32 cellular contexts compared by ENCODE assay signal in genomic region chr11:13000116-13000515, GRCh38. TPM values are rescaled to one million over a fixed set of nuclear protein-coding genes. Genes with fewer than 3 reads are reported as not detected.
"Had no signal": no experiment of that assay in that cellular context is flagged by ENCODE, and none has a peak within 500 bp of the region (broad histone marks: within the 10 kb centered on the region; RNA-seq: fewer than 3 reads in every experiment).

No MANE protein-coding gene starts in this region.

- H3K9me3 ChIP-seq: body of pancreas, esophagus squamous epithelium, gastroesophageal sphincter had no signal

- H3K36me3 ChIP-seq: esophagus squamous epithelium, gastroesophageal sphincter, heart right ventricle had no signal

- H3K4me1 Mint-ChIP-seq: activated T-helper 17 cell treated with anti-CD3 and anti-CD28 coated beads, Interleukin-2, amount 50 U/mL, for 72 hours had no signal

- H3K4me1 ChIP-seq: gastroesophageal sphincter, heart right ventricle had no signal

- ATAC-seq: activated CD8-positive, alpha-beta T cell treated with anti-CD3 and anti-CD28 coated beads for 36 hours; activated T-cell treated with anti-CD3 and anti-CD28 coated beads, Interleukin-2, amount 50 U/mL, for 4 hours; activated T-helper 17 cell treated with anti-CD3 and anti-CD28 coated beads, Interleukin-2, amount 50 U/mL, for 72 hours; body of pancreas; effector memory CD8-positive, alpha-beta T cell; heart right ventricle; WTC11 had no signal

- H3K27ac Mint-ChIP-seq: activated CD8-positive, alpha-beta T cell treated with anti-CD3 and anti-CD28 coated beads for 36 hours; activated naive CD8-positive, alpha-beta T cell; activated T-helper 17 cell treated with anti-CD3 and anti-CD28 coated beads, Interleukin-2, amount 50 U/mL, for 72 hours; effector memory CD8-positive, alpha-beta T cell; WTC11 had no signal

- FAIRE-seq: colon had no signal

- H3K27ac ChIP-seq: body of pancreas, gastroesophageal sphincter, heart right ventricle had no signal

- H3K9me3 Mint-ChIP-seq: activated CD8-positive, alpha-beta T cell treated with anti-CD3 and anti-CD28 coated beads for 36 hours; activated T-cell treated with anti-CD3 and anti-CD28 coated beads, Interleukin-2, amount 50 U/mL, for 4 hours; activated T-helper 17 cell treated with anti-CD3 and anti-CD28 coated beads, Interleukin-2, amount 50 U/mL, for 72 hours; effector memory CD8-positive, alpha-beta T cell had no signal

- H3K36me3 Mint-ChIP-seq: activated naive CD8-positive, alpha-beta T cell had no signal

- DNase-seq: activated CD4-positive, alpha-beta T cell treated with anti-CD3 and anti-CD28 coated beads for 48 hours; activated CD4-positive, alpha-beta T cell treated with anti-CD3 and anti-CD28 coated beads, Interleukin-2, amount 50 U/mL, for 1 hour; activated CD4-positive, alpha-beta T cell treated with anti-CD3 and anti-CD28 coated beads, Interleukin-2, amount 50 U/mL, for 48 hours; activated CD8-positive, alpha-beta memory T cell treated with anti-CD3 and anti-CD28 coated beads for 24 hours; activated CD8-positive, alpha-beta T cell treated with anti-CD3 and anti-CD28 coated beads for 36 hours; activated effector memory CD4-positive, alpha-beta T cell treated with Interleukin-2 at 50 U/mL for 16 hours; activated gamma-delta T cell treated with Interleukin-2 at 50 U/mL for 16 hours; activated naive CD4-positive, alpha-beta T cell treated with anti-CD3 and anti-CD28 coated beads, Interleukin-2, amount 50 U/mL, for 16 hours; activated naive CD4-positive, alpha-beta T cell treated with Interleukin-2 at 50 U/mL for 16 hours; activated T-cell treated with anti-CD3 and anti-CD28 coated beads, Interleukin-2, amount 50 U/mL, for 4 hours; amniotic stem cell; anterior cingulate cortex; body of pancreas; caudate nucleus; cortex of kidney; dermis blood vessel endothelial cell; effector CD4-positive, alpha-beta T cell; effector memory CD8-positive, alpha-beta T cell; erythroblast; esophagus squamous epithelium; foreskin melanocyte; heart right ventricle; T-helper 1 cell; T-helper 2 cell had no signal

- H3K27me3 ChIP-seq: body of pancreas had no signal

- H3K4me3 Mint-ChIP-seq: activated CD8-positive, alpha-beta T cell treated with anti-CD3 and anti-CD28 coated beads for 36 hours; activated naive CD8-positive, alpha-beta T cell; activated T-cell treated with anti-CD3 and anti-CD28 coated beads, Interleukin-2, amount 50 U/mL, for 4 hours; activated T-helper 17 cell treated with anti-CD3 and anti-CD28 coated beads, Interleukin-2, amount 50 U/mL, for 72 hours; effector memory CD8-positive, alpha-beta T cell; WTC11 had no signal

- H3K4me3 ChIP-seq: body of pancreas, esophagus squamous epithelium, gastroesophageal sphincter, heart right ventricle had no signal

RNA-seq across cellular contexts. Expression of gene RASSF10, which starts 9.0 kb away (rescaled TPM):
- total RNA-seq: activated CD8-positive, alpha-beta T cell treated with anti-CD3 and anti-CD28 coated beads for 36 hours; activated T-cell treated with anti-CD3 and anti-CD28 coated beads, Interleukin-2, amount 50 U/mL, for 4 hours; activated T-helper 17 cell treated with anti-CD3 and anti-CD28 coated beads, Interleukin-2, amount 50 U/mL, for 72 hours; body of pancreas; chondrocyte; fibroblast of lung; fibroblast of villous mesenchyme had no signal
- polyA plus RNA-seq: fibroblast of lung had no signal
